25 cellular contexts compared by ENCODE assay signal in genomic region chr3:116777181-116777840, GRCh38.
A peak's percentile ranks its signal among the peaks of the same experiment; 100 is the strongest.
DNase-seq lines count a peak whose midpoint lies in the region; ATAC-seq and TF ChIP-seq lines count a peak whose summit lies in the region.
"Had no signal": no experiment of that assay in that cellular context is flagged by ENCODE, and none has a peak within 500 bp of the region (broad histone marks: within the 10 kb centered on the region; RNA-seq: fewer than 3 reads in every experiment).

No MANE protein-coding gene starts in this region.

- ATAC-seq in right cardiac atrium (no peak), gastrocnemius medialis (no peak), aorta (ENCODE audit: low FRiP score) (no peak)
- ATAC-seq: activated CD4-positive, alpha-beta T cell treated with anti-CD3 and anti-CD28 coated beads for 36 hours; CD8-positive, alpha-beta T cell; heart left ventricle; left cardiac atrium; T-helper 17 cell had no signal

- in situ Hi-C loops in gastrocnemius medialis (cut with MboI; ENCODE audit: low sequenced_read_pairs in 4 of 4) = no loop called here

- DNase-seq in right cardiac atrium (peak in 2 of 3 donors; percentile 14 to 18), right atrium auricular region (ENCODE audit: low spot score) (no peak), mesenchymal stem cell (no peak), coronary artery (ENCODE audit: low spot score) (no peak), gastrocnemius medialis (no peak), NCI-H187 treated with DMSO at 0.1 percent for 48 hours (lab: John Stamatoyannopoulos, UW) (no peak), aorta (no peak)
- DNase-seq: activated CD4-positive, alpha-beta T cell treated with anti-CD3 and anti-CD28 coated beads for 36 hours; activated effector memory CD4-positive, alpha-beta T cell treated with anti-CD3 and anti-CD28 coated beads, Interleukin-2, amount 50 U/mL, for 16 hours; activated naive CD8-positive, alpha-beta T cell treated with anti-CD3 and anti-CD28 coated beads, Interleukin-2, amount 10 ng/mL, durations not matched to agents 7 days and 5 days; CD8-positive, alpha-beta T cell; effector CD4-positive, alpha-beta T cell; GF-D8; heart left ventricle; left cardiac atrium; NCI-H146; NCI-H446 treated with DMSO at 0.1 percent for 48 hours; T-helper 17 cell; tibial artery had no signal

- no peak overlapping the region for H2BK120ac ChIP-seq in mesenchymal stem cell (ENCODE audit: low read depth, low read length)

- no peaks in the 10 kb centered on the region for H3K79me1 ChIP-seq in mesenchymal stem cell (replicated peaks; ENCODE audit: low read length, poor library complexity, severe bottlenecking)

- no peak overlapping the region for H2BK15ac ChIP-seq in mesenchymal stem cell (ENCODE audit: low read depth, poor library complexity, severe bottlenecking)

- no peak overlapping the region for H2AFZ ChIP-seq in mesenchymal stem cell (ENCODE audit: low read depth, low read length)

- H3K4me1 Mint-ChIP-seq in brain = peaks cover 19% of the 10 kb centered on the region
- H3K4me1 Mint-ChIP-seq: activated CD4-positive, alpha-beta T cell treated with anti-CD3 and anti-CD28 coated beads for 36 hours; activated naive CD8-positive, alpha-beta T cell treated with anti-CD3 and anti-CD28 coated beads, Interleukin-2, amount 10 ng/mL, durations not matched to agents 7 days and 5 days; B cell; T-helper 17 cell had no signal

- H3K9me3 Mint-ChIP-seq in brain = no peaks in the 10 kb centered on the region
- H3K9me3 Mint-ChIP-seq: activated naive CD8-positive, alpha-beta T cell treated with anti-CD3 and anti-CD28 coated beads, Interleukin-2, amount 10 ng/mL, durations not matched to agents 7 days and 5 days; stimulated activated naive CD8-positive, alpha-beta T cell treated with anti-CD3 and anti-CD28 coated beads, Interleukin-15, Interleukin-2, amounts not matched to agents 100 ng/mL and 50 ng/mL, for 24 hours had no signal

- H3K27me3 Mint-ChIP-seq in brain = no peaks in the 10 kb centered on the region
- H3K27me3 Mint-ChIP-seq: activated naive CD8-positive, alpha-beta T cell treated with anti-CD3 and anti-CD28 coated beads, Interleukin-2, amount 10 ng/mL, durations not matched to agents 7 days and 5 days; stimulated activated naive CD8-positive, alpha-beta T cell treated with anti-CD3 and anti-CD28 coated beads, Interleukin-15, Interleukin-2, amounts not matched to agents 100 ng/mL and 50 ng/mL, for 24 hours had no signal

- no peak overlapping the region for H3K18ac ChIP-seq in mesenchymal stem cell (ENCODE audit: low read depth in 1 of 2, low read length in 2 of 2)

- intact Hi-C loops in right cardiac atrium (cut with DNase I) (no loop called here), gastrocnemius medialis (cut with DNase I; ENCODE audit: low total_unique reads) (no loop called here), aorta (cut with DNase I) (loop anchor here (10.0 kb wide), 3 partner anchors 747 to 1227 kb away; no protein-coding TSS in a partner anchor)

- no peak overlapping the region for H2BK12ac ChIP-seq in mesenchymal stem cell (ENCODE audit: low read length in 2 of 2)

- H3K4me3 Mint-ChIP-seq in brain = no peak overlapping the region
- H3K4me3 Mint-ChIP-seq: activated CD4-positive, alpha-beta T cell treated with anti-CD3 and anti-CD28 coated beads for 36 hours; activated naive CD8-positive, alpha-beta T cell treated with anti-CD3 and anti-CD28 coated beads, Interleukin-2, amount 10 ng/mL, durations not matched to agents 7 days and 5 days; B cell; CD8-positive, alpha-beta T cell; stimulated activated naive CD8-positive, alpha-beta T cell treated with anti-CD3 and anti-CD28 coated beads, Interleukin-15, Interleukin-2, amounts not matched to agents 100 ng/mL and 50 ng/mL, for 24 hours; T-helper 17 cell had no signal

- H3K4me3 ChIP-seq in right cardiac atrium (ENCODE audit: low read length) = no peak overlapping the region
- no peak overlapping the region for H3K4me3 ChIP-seq in right atrium auricular region
- no peak overlapping the region for H3K4me3 ChIP-seq in mesenchymal stem cell (ENCODE audit: insufficient read depth in 1 of 2, low read depth in 1 of 2, low read length in 2 of 2)
- H3K4me3 ChIP-seq in coronary artery = no peak overlapping the region
- H3K4me3 ChIP-seq in gastrocnemius medialis = no peak overlapping the region
- no peak overlapping the region for H3K4me3 ChIP-seq in aorta (ENCODE audit: low read length in 2 of 2)
- H3K4me3 ChIP-seq: heart left ventricle, SK-N-MC, skin epidermis, tibial artery had no signal

- H4K91ac ChIP-seq in mesenchymal stem cell (ENCODE audit: low read length) = no peak overlapping the region

- no peak overlapping the region for H3K27ac ChIP-seq in right cardiac atrium (ENCODE audit: low read length)
- H3K27ac ChIP-seq in right atrium auricular region = no peak overlapping the region
- peak overlapping the region; percentile 80 for H3K27ac ChIP-seq in mesenchymal stem cell (ENCODE audit: low read length, poor library complexity, severe bottlenecking)
- no peak overlapping the region for H3K27ac ChIP-seq in coronary artery
- H3K27ac ChIP-seq in gastrocnemius medialis = no peak overlapping the region
- no peak overlapping the region for H3K27ac ChIP-seq in aorta (ENCODE audit: low read depth in 1 of 2, low read length in 2 of 2)
- H3K27ac ChIP-seq: heart left ventricle, KMS-11, SK-N-MC, skin epidermis, tibial artery had no signal

- TF ChIP-seq CTCF in right atrium auricular region (IDR thresholded peaks at IDR 0.05) = no peak
- TF ChIP-seq CTCF in brain (conservative IDR thresholded peaks at IDR 0.05) = no peak
- TF ChIP-seq CTCF in coronary artery (IDR thresholded peaks at IDR 0.05) = no peak
- TF ChIP-seq CTCF in gastrocnemius medialis (IDR thresholded peaks at IDR 0.05 in 4 of 5, conservative IDR thresholded peaks at IDR 0.05 in 1 of 5) = no peak

- H3K4ac ChIP-seq in mesenchymal stem cell (ENCODE audit: low read depth in 1 of 2, low read length in 2 of 2) = no peak overlapping the region

- 32% methylated on average over 8 of the region's 8 CpGs for WGBS in right cardiac atrium
- WGBS in mesenchymal stem cell = 73% methylated on average over 8 of the region's 8 CpGs
- WGBS in aorta, 2 donors = 63 to 68% methylated on average over 8 of the region's 8 CpGs

- TF ChIP-seq POLR2A in gastrocnemius medialis (IDR thresholded peaks at IDR 0.05) = no peak

- no peak overlapping the region for H3K14ac ChIP-seq in mesenchymal stem cell (ENCODE audit: low read length in 2 of 2)

- no peak overlapping the region for H4K8ac ChIP-seq in mesenchymal stem cell (ENCODE audit: low read length)

- H3K9me3 ChIP-seq in right cardiac atrium (ENCODE audit: control insufficient read depth, low read length) (no peaks in the 10 kb centered on the region), right atrium auricular region (no peaks in the 10 kb centered on the region), mesenchymal stem cell (ENCODE audit: control insufficient read depth, low read length) (no peaks in the 10 kb centered on the region), gastrocnemius medialis (no peaks in the 10 kb centered on the region), aorta (ENCODE audit: control insufficient read depth, low read length) (no peaks in the 10 kb centered on the region)
- H3K9me3 ChIP-seq: heart left ventricle, tibial artery had no signal

- H3K27ac Mint-ChIP-seq in brain = peak overlapping the region in 3 of 5 experiments; percentile 21 to 80 (median 75)
- H3K27ac Mint-ChIP-seq: activated CD4-positive, alpha-beta T cell treated with anti-CD3 and anti-CD28 coated beads for 36 hours; activated naive CD8-positive, alpha-beta T cell treated with anti-CD3 and anti-CD28 coated beads, Interleukin-2, amount 10 ng/mL, durations not matched to agents 7 days and 5 days; B cell; CD8-positive, alpha-beta T cell; stimulated activated naive CD8-positive, alpha-beta T cell treated with anti-CD3 and anti-CD28 coated beads, Interleukin-15, Interleukin-2, amounts not matched to agents 100 ng/mL and 50 ng/mL, for 24 hours; T-helper 17 cell had no signal

- no peaks in the 10 kb centered on the region for H3K36me3 Mint-ChIP-seq in brain
- H3K36me3 Mint-ChIP-seq: activated naive CD8-positive, alpha-beta T cell treated with anti-CD3 and anti-CD28 coated beads, Interleukin-2, amount 10 ng/mL, durations not matched to agents 7 days and 5 days; CD8-positive, alpha-beta T cell had no signal

- peak overlapping the region; percentile 0 for H3K4me2 ChIP-seq in mesenchymal stem cell (ENCODE audit: low read length, poor library complexity, severe bottlenecking)
- H3K4me2 ChIP-seq: KMS-11 had no signal

- H3K4me1 ChIP-seq in right cardiac atrium (ENCODE audit: control insufficient read depth, insufficient read depth, low read length) (no peaks in the 10 kb centered on the region), right atrium auricular region (no peaks in the 10 kb centered on the region), mesenchymal stem cell (ENCODE audit: control insufficient read depth, insufficient read depth, low read depth, low read length) (peaks cover 5% of the 10 kb centered on the region), gastrocnemius medialis (no peaks in the 10 kb centered on the region), aorta (ENCODE audit: control insufficient read depth in 1 of 2, insufficient read depth in 2 of 2, low read length in 2 of 2) (no peaks in the 10 kb centered on the region)
- H3K4me1 ChIP-seq: tibial artery had no signal

- no peak overlapping the region for H2BK5ac ChIP-seq in mesenchymal stem cell (ENCODE audit: low read depth, low read length, poor library complexity, severe bottlenecking)

- peak overlapping the region; percentile 52 for H2AK5ac ChIP-seq in mesenchymal stem cell (ENCODE audit: low read length, severe bottlenecking)

- H3K27me3 ChIP-seq in right cardiac atrium (ENCODE audit: control insufficient read depth, insufficient read depth) (no peaks in the 10 kb centered on the region), right atrium auricular region (no peaks in the 10 kb centered on the region), mesenchymal stem cell (ENCODE audit: control insufficient read depth in 1 of 2, insufficient read depth in 1 of 2, low read length in 2 of 2) (no peaks in the 10 kb centered on the region), gastrocnemius medialis (no peaks in the 10 kb centered on the region), aorta (ENCODE audit: control insufficient read depth in 1 of 2, insufficient read depth in 2 of 2, low read length in 1 of 2) (peaks cover 0 to 1% of the 10 kb centered on the region in 2 donors)
- H3K27me3 ChIP-seq: tibial artery had no signal

- no peak overlapping the region for H3K23ac ChIP-seq in mesenchymal stem cell (ENCODE audit: low read length in 2 of 2)

- H3K36me3 ChIP-seq in right atrium auricular region = no peaks in the 10 kb centered on the region
- no peaks in the 10 kb centered on the region for H3K36me3 ChIP-seq in mesenchymal stem cell (ENCODE audit: control insufficient read depth in 1 of 2, insufficient read depth in 2 of 2, low read depth in 1 of 2, low read length in 2 of 2)
- no peaks in the 10 kb centered on the region for H3K36me3 ChIP-seq in gastrocnemius medialis
- H3K36me3 ChIP-seq in aorta (ENCODE audit: control insufficient read depth in 1 of 2, insufficient read depth in 2 of 2, low read length in 1 of 2) = no peaks in the 10 kb centered on the region
- H3K36me3 ChIP-seq: heart left ventricle, tibial artery had no signal

- no peak overlapping the region for H3K9ac ChIP-seq in mesenchymal stem cell (ENCODE audit: low read length)
- H3K9ac ChIP-seq: KMS-11 had no signal

Comparison
In these comparisons a context has a peak if more than half of its experiments do, and no peak if none do; other contexts are left out.
1. DNase-seq: peak in right cardiac atrium (2 of 3); none in right atrium auricular region (single experiment), mesenchymal stem cell (single experiment), coronary artery (single experiment), gastrocnemius medialis (0 of 2), NCI-H187 treated with DMSO at 0.1 percent for 48 hours (single experiment) and aorta (0 of 2).
2. intact Hi-C loops: an anchor here in aorta (10.0 kb wide); none called in right cardiac atrium and gastrocnemius medialis.